Comparison of ENCODE assay signal across 33 cellular contexts in genomic region chr4:28106155-28106554, GRCh38.
"Had no signal": no experiment of that assay in that cellular context is flagged by ENCODE, and none has a peak within 500 bp of the region (broad histone marks: within the 10 kb centered on the region; RNA-seq: fewer than 3 reads in every experiment).

No MANE protein-coding gene starts in this region.

- H3K36me3 ChIP-seq: adrenal gland, ascending aorta, brain microvascular endothelial cell, breast epithelium, cardiac muscle cell had no signal

- FAIRE-seq: astrocyte, bronchial epithelial cell had no signal

- H3K4me3 ChIP-seq: adrenal gland, ascending aorta, body of pancreas, breast epithelium, cardiac muscle cell had no signal

- ATAC-seq: activated naive CD4-positive, alpha-beta T cell treated with anti-CD3 and anti-CD28 coated beads, Interleukin-2, amount 50 U/mL, for 72 hours; activated naive CD8-positive, alpha-beta T cell treated with anti-CD3 and anti-CD28 coated beads, Interleukin-2, amount 50 U/mL, for 24 hours; activated T-cell treated with anti-CD3 and anti-CD28 coated beads, Interleukin-2, amount 50 U/mL, for 4 hours; activated T-cell treated with anti-CD3 and anti-CD28 coated beads, Interleukin-2, amount 50 U/mL, for 72 hours; activated T-helper 17 cell treated with anti-CD3 and anti-CD28 coated beads, Interleukin-2, amount 50 U/mL, for 72 hours; body of pancreas had no signal

- H3K9me3 ChIP-seq: adrenal gland, ascending aorta, body of pancreas, breast epithelium had no signal

- H3K4me1 ChIP-seq: adrenal gland, ascending aorta, body of pancreas, breast epithelium had no signal

- DNase-seq: activated effector memory CD4-positive, alpha-beta T cell treated with anti-CD3 and anti-CD28 coated beads, Interleukin-2, amount 50 U/mL, for 16 hours; activated effector memory CD4-positive, alpha-beta T cell treated with Interleukin-2 at 50 U/mL for 16 hours; activated gamma-delta T cell; activated gamma-delta T cell treated with Interleukin-2 at 50 U/mL for 16 hours; activated naive CD4-positive, alpha-beta T cell; activated naive CD4-positive, alpha-beta T cell treated with anti-CD3 and anti-CD28 coated beads for 36 hours; activated naive CD4-positive, alpha-beta T cell treated with anti-CD3 and anti-CD28 coated beads, Interleukin-2, amount 10 ng/mL, durations not matched to agents 7 days and 5 days; activated naive CD4-positive, alpha-beta T cell treated with anti-CD3 and anti-CD28 coated beads, Interleukin-2, amount 50 U/mL, for 16 hours; activated naive CD4-positive, alpha-beta T cell treated with Interleukin-2 at 50 U/mL for 16 hours; activated naive CD8-positive, alpha-beta T cell treated with anti-CD3 and anti-CD28 coated beads for 36 hours; activated naive CD8-positive, alpha-beta T cell treated with anti-CD3 and anti-CD28 coated beads, Interleukin-2, amount 10 ng/mL, durations not matched to agents 7 days and 5 days; activated naive CD8-positive, alpha-beta T cell treated with anti-CD3 and anti-CD28 coated beads, Interleukin-2, amount 50 U/mL, for 24 hours; activated T-cell treated with anti-CD3 and anti-CD28 coated beads, Interleukin-2, amount 50 U/mL, for 24 hours; activated T-cell treated with anti-CD3 and anti-CD28 coated beads, Interleukin-2, amount 50 U/mL, for 4 hours; activated T-cell treated with anti-CD3 and anti-CD28 coated beads, Interleukin-2, amount 50 U/mL, for 48 hours; activated T-cell treated with anti-CD3 and anti-CD28 coated beads, Interleukin-2, amount 50 U/mL, for 72 hours; adrenal gland; amniotic stem cell; amygdala; anterior cingulate cortex; aorta; body of pancreas; brain microvascular endothelial cell; caudate nucleus; central memory CD4-positive, alpha-beta T cell; cerebellar nuclear complex had no signal

- H3K27ac ChIP-seq: adrenal gland, ascending aorta, body of pancreas, brain microvascular endothelial cell, breast epithelium, cardiac muscle cell had no signal

- H3K27me3 ChIP-seq: adrenal gland, ascending aorta, body of pancreas, brain microvascular endothelial cell, breast epithelium, cardiac muscle cell had no signal
